Comparison of ENCODE assay signal across 1 cellular context in the genomic region with DNA sequence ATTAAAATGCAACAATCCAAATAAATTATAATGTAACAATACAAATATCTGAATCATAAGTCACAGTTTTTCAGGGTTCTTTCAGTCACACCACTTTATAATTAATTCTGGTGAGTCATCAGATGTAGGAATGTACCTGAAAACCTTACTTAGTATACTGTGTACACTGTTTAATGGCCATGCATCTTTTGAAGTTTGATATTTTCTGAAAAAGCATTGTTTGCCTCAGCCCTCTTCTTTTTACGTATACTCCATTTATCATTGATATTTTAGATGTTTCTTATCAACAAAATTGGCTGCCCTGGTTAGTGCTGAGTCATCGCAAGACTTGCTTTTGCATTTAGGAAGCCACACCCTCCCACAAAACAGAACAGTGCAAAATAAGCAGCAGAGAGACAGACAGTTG.
TF ChIP-seq lines count a peak whose summit lies in the region.

No MANE protein-coding gene starts in this region.

TF ChIP-seq in H1, 55 proteins besides CTCF, POLR2A, EP300 and RAD21:
- TF ChIP-seq, protein P1, sequence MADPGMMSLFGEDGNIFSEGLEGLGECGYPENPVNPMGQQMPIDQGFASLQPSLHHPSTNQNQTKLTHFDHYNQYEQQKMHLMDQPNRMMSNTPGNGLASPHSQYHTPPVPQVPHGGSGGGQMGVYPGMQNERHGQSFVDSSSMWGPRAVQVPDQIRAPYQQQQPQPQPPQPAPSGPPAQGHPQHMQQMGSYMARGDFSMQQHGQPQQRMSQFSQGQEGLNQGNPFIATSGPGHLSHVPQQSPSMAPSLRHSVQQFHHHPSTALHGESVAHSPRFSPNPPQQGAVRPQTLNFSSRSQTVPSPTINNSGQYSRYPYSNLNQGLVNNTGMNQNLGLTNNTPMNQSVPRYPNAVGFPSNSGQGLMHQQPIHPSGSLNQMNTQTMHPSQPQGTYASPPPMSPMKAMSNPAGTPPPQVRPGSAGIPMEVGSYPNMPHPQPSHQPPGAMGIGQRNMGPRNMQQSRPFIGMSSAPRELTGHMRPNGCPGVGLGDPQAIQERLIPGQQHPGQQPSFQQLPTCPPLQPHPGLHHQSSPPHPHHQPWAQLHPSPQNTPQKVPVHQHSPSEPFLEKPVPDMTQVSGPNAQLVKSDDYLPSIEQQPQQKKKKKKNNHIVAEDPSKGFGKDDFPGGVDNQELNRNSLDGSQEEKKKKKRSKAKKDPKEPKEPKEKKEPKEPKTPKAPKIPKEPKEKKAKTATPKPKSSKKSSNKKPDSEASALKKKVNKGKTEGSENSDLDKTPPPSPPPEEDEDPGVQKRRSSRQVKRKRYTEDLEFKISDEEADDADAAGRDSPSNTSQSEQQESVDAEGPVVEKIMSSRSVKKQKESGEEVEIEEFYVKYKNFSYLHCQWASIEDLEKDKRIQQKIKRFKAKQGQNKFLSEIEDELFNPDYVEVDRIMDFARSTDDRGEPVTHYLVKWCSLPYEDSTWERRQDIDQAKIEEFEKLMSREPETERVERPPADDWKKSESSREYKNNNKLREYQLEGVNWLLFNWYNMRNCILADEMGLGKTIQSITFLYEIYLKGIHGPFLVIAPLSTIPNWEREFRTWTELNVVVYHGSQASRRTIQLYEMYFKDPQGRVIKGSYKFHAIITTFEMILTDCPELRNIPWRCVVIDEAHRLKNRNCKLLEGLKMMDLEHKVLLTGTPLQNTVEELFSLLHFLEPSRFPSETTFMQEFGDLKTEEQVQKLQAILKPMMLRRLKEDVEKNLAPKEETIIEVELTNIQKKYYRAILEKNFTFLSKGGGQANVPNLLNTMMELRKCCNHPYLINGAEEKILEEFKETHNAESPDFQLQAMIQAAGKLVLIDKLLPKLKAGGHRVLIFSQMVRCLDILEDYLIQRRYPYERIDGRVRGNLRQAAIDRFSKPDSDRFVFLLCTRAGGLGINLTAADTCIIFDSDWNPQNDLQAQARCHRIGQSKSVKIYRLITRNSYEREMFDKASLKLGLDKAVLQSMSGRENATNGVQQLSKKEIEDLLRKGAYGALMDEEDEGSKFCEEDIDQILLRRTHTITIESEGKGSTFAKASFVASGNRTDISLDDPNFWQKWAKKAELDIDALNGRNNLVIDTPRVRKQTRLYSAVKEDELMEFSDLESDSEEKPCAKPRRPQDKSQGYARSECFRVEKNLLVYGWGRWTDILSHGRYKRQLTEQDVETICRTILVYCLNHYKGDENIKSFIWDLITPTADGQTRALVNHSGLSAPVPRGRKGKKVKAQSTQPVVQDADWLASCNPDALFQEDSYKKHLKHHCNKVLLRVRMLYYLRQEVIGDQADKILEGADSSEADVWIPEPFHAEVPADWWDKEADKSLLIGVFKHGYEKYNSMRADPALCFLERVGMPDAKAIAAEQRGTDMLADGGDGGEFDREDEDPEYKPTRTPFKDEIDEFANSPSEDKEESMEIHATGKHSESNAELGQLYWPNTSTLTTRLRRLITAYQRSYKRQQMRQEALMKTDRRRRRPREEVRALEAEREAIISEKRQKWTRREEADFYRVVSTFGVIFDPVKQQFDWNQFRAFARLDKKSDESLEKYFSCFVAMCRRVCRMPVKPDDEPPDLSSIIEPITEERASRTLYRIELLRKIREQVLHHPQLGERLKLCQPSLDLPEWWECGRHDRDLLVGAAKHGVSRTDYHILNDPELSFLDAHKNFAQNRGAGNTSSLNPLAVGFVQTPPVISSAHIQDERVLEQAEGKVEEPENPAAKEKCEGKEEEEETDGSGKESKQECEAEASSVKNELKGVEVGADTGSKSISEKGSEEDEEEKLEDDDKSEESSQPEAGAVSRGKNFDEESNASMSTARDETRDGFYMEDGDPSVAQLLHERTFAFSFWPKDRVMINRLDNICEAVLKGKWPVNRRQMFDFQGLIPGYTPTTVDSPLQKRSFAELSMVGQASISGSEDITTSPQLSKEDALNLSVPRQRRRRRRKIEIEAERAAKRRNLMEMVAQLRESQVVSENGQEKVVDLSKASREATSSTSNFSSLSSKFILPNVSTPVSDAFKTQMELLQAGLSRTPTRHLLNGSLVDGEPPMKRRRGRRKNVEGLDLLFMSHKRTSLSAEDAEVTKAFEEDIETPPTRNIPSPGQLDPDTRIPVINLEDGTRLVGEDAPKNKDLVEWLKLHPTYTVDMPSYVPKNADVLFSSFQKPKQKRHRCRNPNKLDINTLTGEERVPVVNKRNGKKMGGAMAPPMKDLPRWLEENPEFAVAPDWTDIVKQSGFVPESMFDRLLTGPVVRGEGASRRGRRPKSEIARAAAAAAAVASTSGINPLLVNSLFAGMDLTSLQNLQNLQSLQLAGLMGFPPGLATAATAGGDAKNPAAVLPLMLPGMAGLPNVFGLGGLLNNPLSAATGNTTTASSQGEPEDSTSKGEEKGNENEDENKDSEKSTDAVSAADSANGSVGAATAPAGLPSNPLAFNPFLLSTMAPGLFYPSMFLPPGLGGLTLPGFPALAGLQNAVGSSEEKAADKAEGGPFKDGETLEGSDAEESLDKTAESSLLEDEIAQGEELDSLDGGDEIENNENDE (IDR thresholded peaks at IDR 0.05; ENCODE audit: insufficient replicate concordance, low read length), result no peak
- no peak for TF ChIP-seq NRF1 (IDR thresholded peaks at IDR 0.05; ENCODE audit: low read depth, low read length)
- no peak for TF ChIP-seq CEBPB (IDR thresholded peaks at IDR 0.05; ENCODE audit: low read depth, low read length)
- no peak for TF ChIP-seq RXRA (IDR thresholded peaks at IDR 0.05; ENCODE audit: insufficient read depth, low read depth, low read length)
- TF ChIP-seq MAFK (IDR thresholded peaks at IDR 0.05; ENCODE audit: low read depth, low read length), result peak; percentile 73
- no peak for TF ChIP-seq CHD1 (IDR thresholded peaks at IDR 0.05; ENCODE audit: low read depth, low read length)
- TF ChIP-seq BACH1 (IDR thresholded peaks at IDR 0.05; ENCODE audit: low read length), result peak; percentile 89
